8 cellular contexts compared by ENCODE assay signal in genomic region chr1:168121314-168122029, GRCh38. TPM values are rescaled to one million over a fixed set of nuclear protein-coding genes. Genes with fewer than 3 reads are reported as not detected.
A peak's percentile ranks its signal among the peaks of the same experiment; 100 is the strongest.
DNase-seq lines count a peak whose midpoint lies in the region; ATAC-seq and TF ChIP-seq lines count a peak whose summit lies in the region.

No MANE protein-coding gene starts in this region.

- ATAC-seq in right cardiac atrium (peak; percentile 96), gastrocnemius medialis (peak; percentile 42 to 46), GM19455 (IDR thresholded peaks at IDR 0.05; ENCODE audit: unreplicated experiment) (no peak), GM21390 (IDR thresholded peaks at IDR 0.05; ENCODE audit: unreplicated experiment) (no peak)

- no peaks in the 10 kb centered on the region for H3K36me3 Mint-ChIP-seq in MCF 10A (ENCODE audit: insufficient read depth, unreplicated experiment)

- in situ Hi-C loops in gastrocnemius medialis (cut with MboI; ENCODE audit: low sequenced_read_pairs in 4 of 4) = no loop called here

- H3K4me1 ChIP-seq in right cardiac atrium (ENCODE audit: control insufficient read depth, insufficient read depth, low read length) (peaks cover 11% of the 10 kb centered on the region), gastrocnemius medialis (peaks cover 0 to 3% of the 10 kb centered on the region in 2 donors)

- H3K36me3 ChIP-seq in BJ (ENCODE audit: control insufficient read depth, insufficient read depth, low read length) (no peaks in the 10 kb centered on the region; the same call in 1 of the 2 replicates), gastrocnemius medialis (no peaks in the 10 kb centered on the region)

- H3K27ac ChIP-seq in right cardiac atrium (ENCODE audit: low read length) (peak overlapping the region; percentile 66), gastrocnemius medialis (peak overlapping the region in 2 of 4 donors; percentile 7 to 24)

- DNase-seq in BJ (ENCODE audit: low read depth) = peak; percentile 30
- DNase-seq in MCF 10A (ENCODE audit: unreplicated experiment) = peak; percentile 92
- DNase-seq in right cardiac atrium = peak; percentile 90 to 95 (median 94)
- DNase-seq in gastrocnemius medialis = peak in 1 of 2 donors; percentile 54
- DNase-seq in A172 (ENCODE audit: low spot score) = no peak
- no peak for DNase-seq in DMS79 (lab: John Stamatoyannopoulos, UW)

- POLR2A ChIA-PET in BJ (lab: Charles Lee) = no interaction called here
- POLR2A ChIA-PET in MCF 10A (lab: Yijun Ruan, JAX) = interaction anchor here (0.6 to 2.3 kb wide), 7 partner anchors 8 to 59 kb away, joined by 3 to 14 read pairs (median 3); partner anchors contain the start of gene GPR161

- no peak overlapping the region for H3K4me3 ChIP-seq in BJ (ENCODE audit: low read depth, low read length)
- H3K4me3 ChIP-seq in right cardiac atrium (ENCODE audit: low read length) = no peak overlapping the region
- no peak overlapping the region for H3K4me3 ChIP-seq in gastrocnemius medialis

- intact Hi-C loops in MCF 10A (cut with micrococcal nuclease) = no loop called here
- intact Hi-C loops in right cardiac atrium (cut with DNase I) = no loop called here
- intact Hi-C loops in gastrocnemius medialis (cut with DNase I; ENCODE audit: low total_unique reads) = no loop called here

- no peaks in the 10 kb centered on the region for H3K27me3 Mint-ChIP-seq in MCF 10A (ENCODE audit: insufficient read depth, unreplicated experiment)

- CTCF ChIA-PET in BJ (lab: Yijun Ruan, JAX) (interaction anchor here (1.0 to 1.5 kb wide), 2 partner anchors 9 to 14 kb away, joined by 5 read pairs; no protein-coding TSS in a partner anchor), MCF 10A (lab: Yijun Ruan, JAX) (interaction anchor here (0.9 to 2.8 kb wide), 8 partner anchors 9 to 201 kb away, joined by 3 to 12 read pairs (median 4); no protein-coding TSS in a partner anchor)

- no peak for TF ChIP-seq POLR2A in gastrocnemius medialis (IDR thresholded peaks at IDR 0.05)

- no peak overlapping the region for H3K4me3 Mint-ChIP-seq in MCF 10A (ENCODE audit: unreplicated experiment)

- no peaks in the 10 kb centered on the region for H3K9me3 ChIP-seq in right cardiac atrium (ENCODE audit: control insufficient read depth, low read length)
- H3K9me3 ChIP-seq in gastrocnemius medialis = no peaks in the 10 kb centered on the region

- H3K27ac Mint-ChIP-seq in MCF 10A (ENCODE audit: low read depth, unreplicated experiment) = no peak overlapping the region

- TF ChIP-seq CTCF in BJ (IDR thresholded peaks at IDR 0.05; ENCODE audit: insufficient read depth, low read depth, low read length) (no peak), MCF 10A (IDR thresholded peaks at IDR 0.05; ENCODE audit: unreplicated experiment) (no peak), gastrocnemius medialis (IDR thresholded peaks at IDR 0.05 in 4 of 5, conservative IDR thresholded peaks at IDR 0.05 in 1 of 5) (no peak)

- H3K9me3 Mint-ChIP-seq in MCF 10A (ENCODE audit: unreplicated experiment) = peaks cover 6% of the 10 kb centered on the region

- no TSS peak for BruUV-seq in MCF 10A (replicated peaks; lab: Mats Ljungman, UMichigan)

- WGBS in right cardiac atrium = 28% methylated on average over 8 of the region's 8 CpGs

- no peaks in the 10 kb centered on the region for H3K27me3 ChIP-seq in BJ (ENCODE audit: control insufficient read depth, insufficient read depth, low read length)
- H3K27me3 ChIP-seq in right cardiac atrium (ENCODE audit: control insufficient read depth, insufficient read depth) = no peaks in the 10 kb centered on the region
- H3K27me3 ChIP-seq in gastrocnemius medialis = no peaks in the 10 kb centered on the region

- peaks cover 39% of the 10 kb centered on the region for H3K4me1 Mint-ChIP-seq in MCF 10A (ENCODE audit: insufficient read depth, unreplicated experiment)

RNA-seq across cellular contexts. Expression of gene GPR161, which starts 15.3 kb away (rescaled TPM):
- polyA plus RNA-seq in BJ (2011; rRNA removed) (14.7 and 20.4 TPM in 2 replicates), right cardiac atrium (2.3 TPM)
- polyA minus RNA-seq in BJ (2011; rRNA and poly(A)+ RNA removed) = 33.5 and 34.2 TPM in 2 replicates
- total RNA-seq in MCF 10A (2022) (6.6 and 10.2 TPM in 2 replicates), right cardiac atrium (1 to 10 TPM; 3.8 to 5.9 (median 4.9) TPM), gastrocnemius medialis (1 to 10 TPM in 1 of 4 donors, under 1 TPM in 3; 0.31 to 1.0 (median 0.86) TPM)
- 26.0 and 26.1 TPM in 2 replicates for total RNA-seq in A172 (2014; rRNA removed; shearing (Covaris generic))

RNA-seq across cellular contexts. Expression of gene TIPRL, which starts 57.3 kb away (rescaled TPM):
- 17.2 and 37.6 TPM in 2 replicates for polyA plus RNA-seq in BJ (2011; rRNA removed)
- 8.6 and 9.2 TPM in 2 replicates for polyA minus RNA-seq in BJ (2011; rRNA and poly(A)+ RNA removed)
- total RNA-seq in MCF 10A (2022) = 90.9 and 111 TPM in 2 replicates
- total RNA-seq in right cardiac atrium = 10 to 100 TPM; 22.5 to 28.8 (median 26.4) TPM
- 17.0 TPM for polyA plus RNA-seq in right cardiac atrium
- 10 to 100 TPM; 23.2 to 35.1 (median 27.1) TPM for total RNA-seq in gastrocnemius medialis
- total RNA-seq in A172 (2014; rRNA removed; shearing (Covaris generic)) = 83.0 and 91.3 TPM in 2 replicates

Comparison
In these comparisons a context has a peak if more than half of its experiments do, and no peak if none do; other contexts are left out.
1. DNase-seq: peak in BJ (single experiment), MCF 10A (single experiment) and right cardiac atrium (3 of 3); none in A172 (single experiment) and DMS79 (single experiment).
2. ATAC-seq: peak in right cardiac atrium (2 of 2) and gastrocnemius medialis (2 of 2); none in GM19455 (single experiment) and GM21390 (single experiment).